In the genomic region with DNA sequence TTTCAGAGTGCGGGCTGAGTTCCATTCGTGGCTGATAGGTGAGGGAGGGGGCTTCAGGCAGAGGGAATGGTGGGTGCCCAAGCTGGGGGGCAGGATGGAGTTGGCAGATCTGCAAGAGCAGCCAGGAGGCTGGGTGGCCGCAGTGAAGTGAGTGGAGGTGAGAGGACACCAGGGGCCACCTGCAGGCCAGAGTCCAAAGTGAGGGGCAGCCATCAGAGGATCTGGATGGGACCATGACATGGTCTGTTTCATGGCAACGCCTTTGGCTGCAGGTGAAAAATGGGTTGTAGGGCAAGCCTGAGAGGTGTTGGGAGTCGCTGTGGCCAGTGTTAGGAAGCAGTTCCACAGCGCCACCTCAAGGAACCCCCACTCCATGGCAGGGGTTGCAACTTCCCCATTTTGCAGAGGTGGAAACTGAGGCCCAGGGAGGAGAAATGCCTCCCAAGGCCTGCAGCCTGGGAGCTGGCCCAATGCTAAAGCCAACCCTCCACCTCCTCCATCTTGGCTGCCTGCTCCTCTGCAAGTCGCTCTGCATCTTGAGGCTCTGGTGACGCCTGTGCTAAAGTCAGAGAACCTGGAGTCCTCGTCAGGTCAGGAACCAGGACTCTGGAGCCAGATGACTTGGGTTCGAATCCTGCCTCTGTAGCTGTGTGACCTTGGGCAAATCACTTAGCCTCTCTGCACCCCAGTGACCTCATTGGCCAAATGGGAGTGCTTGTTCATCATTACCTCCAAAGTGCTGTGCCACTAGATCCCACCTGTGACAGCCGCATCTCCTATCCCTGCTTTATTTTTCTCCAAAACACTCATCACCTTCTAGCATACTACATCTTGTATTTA, we compare ENCODE assay signal across 1 cellular context.
TF ChIP-seq lines count a peak whose summit lies in the region.

No MANE protein-coding gene starts in this region.

TF ChIP-seq in HepG2, 621 proteins besides CTCF, POLR2A, EP300 and RAD21 (continued from another document and continues in another):
- TF ChIP-seq, protein P1, sequence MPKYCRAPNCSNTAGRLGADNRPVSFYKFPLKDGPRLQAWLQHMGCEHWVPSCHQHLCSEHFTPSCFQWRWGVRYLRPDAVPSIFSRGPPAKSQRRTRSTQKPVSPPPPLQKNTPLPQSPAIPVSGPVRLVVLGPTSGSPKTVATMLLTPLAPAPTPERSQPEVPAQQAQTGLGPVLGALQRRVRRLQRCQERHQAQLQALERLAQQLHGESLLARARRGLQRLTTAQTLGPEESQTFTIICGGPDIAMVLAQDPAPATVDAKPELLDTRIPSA (CRISPR knock-in tag; IDR thresholded peaks at IDR 0.05; ENCODE audit: borderline replicate concordance) = no peak
- TF ChIP-seq, protein P2, sequence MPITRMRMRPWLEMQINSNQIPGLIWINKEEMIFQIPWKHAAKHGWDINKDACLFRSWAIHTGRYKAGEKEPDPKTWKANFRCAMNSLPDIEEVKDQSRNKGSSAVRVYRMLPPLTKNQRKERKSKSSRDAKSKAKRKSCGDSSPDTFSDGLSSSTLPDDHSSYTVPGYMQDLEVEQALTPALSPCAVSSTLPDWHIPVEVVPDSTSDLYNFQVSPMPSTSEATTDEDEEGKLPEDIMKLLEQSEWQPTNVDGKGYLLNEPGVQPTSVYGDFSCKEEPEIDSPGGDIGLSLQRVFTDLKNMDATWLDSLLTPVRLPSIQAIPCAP (CRISPR knock-in tag; IDR thresholded peaks at IDR 0.05; ENCODE audit: low read depth) = no peak
- TF ChIP-seq, protein P3, sequence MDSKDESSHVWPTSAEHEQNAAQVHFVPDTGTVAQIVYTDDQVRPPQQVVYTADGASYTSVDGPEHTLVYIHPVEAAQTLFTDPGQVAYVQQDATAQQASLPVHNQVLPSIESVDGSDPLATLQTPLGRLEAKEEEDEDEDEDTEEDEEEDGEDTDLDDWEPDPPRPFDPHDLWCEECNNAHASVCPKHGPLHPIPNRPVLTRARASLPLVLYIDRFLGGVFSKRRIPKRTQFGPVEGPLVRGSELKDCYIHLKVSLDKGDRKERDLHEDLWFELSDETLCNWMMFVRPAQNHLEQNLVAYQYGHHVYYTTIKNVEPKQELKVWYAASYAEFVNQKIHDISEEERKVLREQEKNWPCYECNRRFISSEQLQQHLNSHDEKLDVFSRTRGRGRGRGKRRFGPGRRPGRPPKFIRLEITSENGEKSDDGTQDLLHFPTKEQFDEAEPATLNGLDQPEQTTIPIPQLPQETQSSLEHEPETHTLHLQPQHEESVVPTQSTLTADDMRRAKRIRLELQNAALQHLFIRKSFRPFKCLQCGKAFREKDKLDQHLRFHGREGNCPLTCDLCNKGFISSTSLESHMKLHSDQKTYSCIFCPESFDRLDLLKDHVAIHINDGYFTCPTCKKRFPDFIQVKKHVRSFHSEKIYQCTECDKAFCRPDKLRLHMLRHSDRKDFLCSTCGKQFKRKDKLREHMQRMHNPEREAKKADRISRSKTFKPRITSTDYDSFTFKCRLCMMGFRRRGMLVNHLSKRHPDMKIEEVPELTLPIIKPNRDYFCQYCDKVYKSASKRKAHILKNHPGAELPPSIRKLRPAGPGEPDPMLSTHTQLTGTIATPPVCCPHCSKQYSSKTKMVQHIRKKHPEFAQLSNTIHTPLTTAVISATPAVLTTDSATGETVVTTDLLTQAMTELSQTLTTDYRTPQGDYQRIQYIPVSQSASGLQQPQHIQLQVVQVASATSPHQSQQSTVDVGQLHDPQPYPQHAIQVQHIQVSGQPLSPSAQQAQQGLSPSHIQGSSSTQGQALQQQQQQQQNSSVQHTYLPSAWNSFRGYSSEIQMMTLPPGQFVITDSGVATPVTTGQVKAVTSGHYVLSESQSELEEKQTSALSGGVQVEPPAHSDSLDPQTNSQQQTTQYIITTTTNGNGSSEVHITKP (CRISPR knock-in tag; IDR thresholded peaks at IDR 0.05; ENCODE audit: low read depth) = no peak
- TF ChIP-seq, protein P4, sequence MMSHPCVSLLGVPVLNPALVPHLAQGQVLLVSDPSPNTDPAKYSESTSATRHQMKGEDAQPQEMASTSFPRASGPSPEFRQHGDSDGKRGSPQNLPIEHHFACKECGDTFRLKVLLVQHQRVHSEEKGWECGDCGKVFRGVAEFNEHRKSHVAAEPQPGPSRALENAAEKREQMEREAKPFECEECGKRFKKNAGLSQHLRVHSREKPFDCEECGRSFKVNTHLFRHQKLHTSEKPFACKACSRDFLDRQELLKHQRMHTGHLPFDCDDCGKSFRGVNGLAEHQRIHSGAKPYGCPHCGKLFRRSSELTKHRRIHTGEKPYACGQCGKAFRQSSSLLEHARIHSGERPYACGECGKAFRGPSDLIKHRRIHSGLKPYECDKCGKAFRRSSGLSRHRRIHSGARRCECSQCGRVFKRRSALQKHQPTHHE (CRISPR knock-in tag; IDR thresholded peaks at IDR 0.05; ENCODE audit: borderline replicate concordance) = 0 out of 2 replicates have a peak, but pooled peaks have one; percentile 47
- TF ChIP-seq, protein P5, sequence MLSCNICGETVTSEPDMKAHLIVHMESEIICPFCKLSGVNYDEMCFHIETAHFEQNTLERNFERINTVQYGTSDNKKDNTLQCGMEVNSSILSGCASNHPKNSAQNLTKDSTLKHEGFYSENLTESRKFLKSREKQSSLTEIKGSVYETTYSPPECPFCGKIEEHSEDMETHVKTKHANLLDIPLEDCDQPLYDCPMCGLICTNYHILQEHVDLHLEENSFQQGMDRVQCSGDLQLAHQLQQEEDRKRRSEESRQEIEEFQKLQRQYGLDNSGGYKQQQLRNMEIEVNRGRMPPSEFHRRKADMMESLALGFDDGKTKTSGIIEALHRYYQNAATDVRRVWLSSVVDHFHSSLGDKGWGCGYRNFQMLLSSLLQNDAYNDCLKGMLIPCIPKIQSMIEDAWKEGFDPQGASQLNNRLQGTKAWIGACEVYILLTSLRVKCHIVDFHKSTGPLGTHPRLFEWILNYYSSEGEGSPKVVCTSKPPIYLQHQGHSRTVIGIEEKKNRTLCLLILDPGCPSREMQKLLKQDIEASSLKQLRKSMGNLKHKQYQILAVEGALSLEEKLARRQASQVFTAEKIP (CRISPR knock-in tag; IDR thresholded peaks at IDR 0.05; ENCODE audit: borderline replicate concordance) = no peak
- TF ChIP-seq SP4 (CRISPR knock-in tag; IDR thresholded peaks at IDR 0.05) = no peak
- TF ChIP-seq ZNF567 (CRISPR knock-in tag; IDR thresholded peaks at IDR 0.05; ENCODE audit: borderline replicate concordance) = 0 out of 2 replicates have a peak, but pooled peaks have one; percentile 67
- TF ChIP-seq ZNF766 (CRISPR knock-in tag; IDR thresholded peaks at IDR 0.05; ENCODE audit: borderline replicate concordance) = 0 out of 2 replicates have a peak, but pooled peaks have one; percentile 30
- no peak for TF ChIP-seq ZNF30 (CRISPR knock-in tag; IDR thresholded peaks at IDR 0.05)
- TF ChIP-seq, protein P6, sequence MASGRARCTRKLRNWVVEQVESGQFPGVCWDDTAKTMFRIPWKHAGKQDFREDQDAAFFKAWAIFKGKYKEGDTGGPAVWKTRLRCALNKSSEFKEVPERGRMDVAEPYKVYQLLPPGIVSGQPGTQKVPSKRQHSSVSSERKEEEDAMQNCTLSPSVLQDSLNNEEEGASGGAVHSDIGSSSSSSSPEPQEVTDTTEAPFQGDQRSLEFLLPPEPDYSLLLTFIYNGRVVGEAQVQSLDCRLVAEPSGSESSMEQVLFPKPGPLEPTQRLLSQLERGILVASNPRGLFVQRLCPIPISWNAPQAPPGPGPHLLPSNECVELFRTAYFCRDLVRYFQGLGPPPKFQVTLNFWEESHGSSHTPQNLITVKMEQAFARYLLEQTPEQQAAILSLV (CRISPR knock-in tag; IDR thresholded peaks at IDR 0.05; ENCODE audit: borderline replicate concordance) = peak; percentile 82
- 0 out of 2 replicates have a peak, but pooled peaks have one; percentile 4 for TF ChIP-seq ZSCAN21 (CRISPR knock-in tag; IDR thresholded peaks at IDR 0.05; ENCODE audit: borderline replicate concordance)
- TF ChIP-seq, protein P7, sequence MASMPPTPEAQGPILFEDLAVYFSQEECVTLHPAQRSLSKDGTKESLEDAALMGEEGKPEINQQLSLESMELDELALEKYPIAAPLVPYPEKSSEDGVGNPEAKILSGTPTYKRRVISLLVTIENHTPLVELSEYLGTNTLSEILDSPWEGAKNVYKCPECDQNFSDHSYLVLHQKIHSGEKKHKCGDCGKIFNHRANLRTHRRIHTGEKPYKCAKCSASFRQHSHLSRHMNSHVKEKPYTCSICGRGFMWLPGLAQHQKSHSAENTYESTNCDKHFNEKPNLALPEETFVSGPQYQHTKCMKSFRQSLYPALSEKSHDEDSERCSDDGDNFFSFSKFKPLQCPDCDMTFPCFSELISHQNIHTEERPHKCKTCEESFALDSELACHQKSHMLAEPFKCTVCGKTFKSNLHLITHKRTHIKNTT (CRISPR knock-in tag; IDR thresholded peaks at IDR 0.05) = no peak
- no peak for TF ChIP-seq ZNF160 (CRISPR knock-in tag; IDR thresholded peaks at IDR 0.05)
- peak; percentile 77 for TF ChIP-seq STAG1 (CRISPR knock-in tag; IDR thresholded peaks at IDR 0.05)
- peak; percentile 31; the same call in 1 of the 2 replicates for TF ChIP-seq TBX2 (CRISPR knock-in tag; IDR thresholded peaks at IDR 0.05; ENCODE audit: borderline replicate concordance)
- TF ChIP-seq, protein P8, sequence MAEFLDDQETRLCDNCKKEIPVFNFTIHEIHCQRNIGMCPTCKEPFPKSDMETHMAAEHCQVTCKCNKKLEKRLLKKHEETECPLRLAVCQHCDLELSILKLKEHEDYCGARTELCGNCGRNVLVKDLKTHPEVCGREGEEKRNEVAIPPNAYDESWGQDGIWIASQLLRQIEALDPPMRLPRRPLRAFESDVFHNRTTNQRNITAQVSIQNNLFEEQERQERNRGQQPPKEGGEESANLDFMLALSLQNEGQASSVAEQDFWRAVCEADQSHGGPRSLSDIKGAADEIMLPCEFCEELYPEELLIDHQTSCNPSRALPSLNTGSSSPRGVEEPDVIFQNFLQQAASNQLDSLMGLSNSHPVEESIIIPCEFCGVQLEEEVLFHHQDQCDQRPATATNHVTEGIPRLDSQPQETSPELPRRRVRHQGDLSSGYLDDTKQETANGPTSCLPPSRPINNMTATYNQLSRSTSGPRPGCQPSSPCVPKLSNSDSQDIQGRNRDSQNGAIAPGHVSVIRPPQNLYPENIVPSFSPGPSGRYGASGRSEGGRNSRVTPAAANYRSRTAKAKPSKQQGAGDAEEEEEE (CRISPR knock-in tag; IDR thresholded peaks at IDR 0.05; ENCODE audit: borderline replicate concordance) = 0 out of 2 replicates have a peak, but pooled peaks have one; percentile 75
- TF ChIP-seq, protein P9, sequence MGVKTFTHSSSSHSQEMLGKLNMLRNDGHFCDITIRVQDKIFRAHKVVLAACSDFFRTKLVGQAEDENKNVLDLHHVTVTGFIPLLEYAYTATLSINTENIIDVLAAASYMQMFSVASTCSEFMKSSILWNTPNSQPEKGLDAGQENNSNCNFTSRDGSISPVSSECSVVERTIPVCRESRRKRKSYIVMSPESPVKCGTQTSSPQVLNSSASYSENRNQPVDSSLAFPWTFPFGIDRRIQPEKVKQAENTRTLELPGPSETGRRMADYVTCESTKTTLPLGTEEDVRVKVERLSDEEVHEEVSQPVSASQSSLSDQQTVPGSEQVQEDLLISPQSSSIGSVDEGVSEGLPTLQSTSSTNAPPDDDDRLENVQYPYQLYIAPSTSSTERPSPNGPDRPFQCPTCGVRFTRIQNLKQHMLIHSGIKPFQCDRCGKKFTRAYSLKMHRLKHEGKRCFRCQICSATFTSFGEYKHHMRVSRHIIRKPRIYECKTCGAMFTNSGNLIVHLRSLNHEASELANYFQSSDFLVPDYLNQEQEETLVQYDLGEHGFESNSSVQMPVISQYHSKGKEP (CRISPR knock-in tag; IDR thresholded peaks at IDR 0.05) = 0 out of 2 replicates have a peak, but pooled peaks have one; percentile 41
- peak; percentile 80; the same call in 1 of the 2 replicates for TF ChIP-seq ZKSCAN5 (CRISPR knock-in tag; IDR thresholded peaks at IDR 0.05)
- TF ChIP-seq CBX5 (CRISPR knock-in tag; IDR thresholded peaks at IDR 0.05; ENCODE audit: borderline replicate concordance) = peak; percentile 70; the same call in 1 of the 2 replicates
- no peak for TF ChIP-seq HNRNPK (IDR thresholded peaks at IDR 0.05; ENCODE audit: low read depth, low read length, poor library complexity, severe bottlenecking)
- peak; percentile 63; the same call in 1 of the 2 replicates for TF ChIP-seq ZNF644 (CRISPR knock-in tag; IDR thresholded peaks at IDR 0.05; ENCODE audit: low read depth)
- TF ChIP-seq DNMT1 (CRISPR knock-in tag; IDR thresholded peaks at IDR 0.05) = 0 out of 2 replicates have a peak, but pooled peaks have one; percentile 40
- no peak for TF ChIP-seq RBM39 (IDR thresholded peaks at IDR 0.05; ENCODE audit: low read depth, low read length, poor library complexity, severe bottlenecking)
- TF ChIP-seq THAP11 (CRISPR knock-in tag; IDR thresholded peaks at IDR 0.05) = peak; percentile 36
- TF ChIP-seq, protein P10, sequence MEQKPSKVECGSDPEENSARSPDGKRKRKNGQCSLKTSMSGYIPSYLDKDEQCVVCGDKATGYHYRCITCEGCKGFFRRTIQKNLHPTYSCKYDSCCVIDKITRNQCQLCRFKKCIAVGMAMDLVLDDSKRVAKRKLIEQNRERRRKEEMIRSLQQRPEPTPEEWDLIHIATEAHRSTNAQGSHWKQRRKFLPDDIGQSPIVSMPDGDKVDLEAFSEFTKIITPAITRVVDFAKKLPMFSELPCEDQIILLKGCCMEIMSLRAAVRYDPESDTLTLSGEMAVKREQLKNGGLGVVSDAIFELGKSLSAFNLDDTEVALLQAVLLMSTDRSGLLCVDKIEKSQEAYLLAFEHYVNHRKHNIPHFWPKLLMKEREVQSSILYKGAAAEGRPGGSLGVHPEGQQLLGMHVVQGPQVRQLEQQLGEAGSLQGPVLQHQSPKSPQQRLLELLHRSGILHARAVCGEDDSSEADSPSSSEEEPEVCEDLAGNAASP (CRISPR knock-in tag; IDR thresholded peaks at IDR 0.05; ENCODE audit: borderline replicate concordance) = 0 out of 2 replicates have a peak, but pooled peaks have one; percentile 17
- TF ChIP-seq, protein P11, sequence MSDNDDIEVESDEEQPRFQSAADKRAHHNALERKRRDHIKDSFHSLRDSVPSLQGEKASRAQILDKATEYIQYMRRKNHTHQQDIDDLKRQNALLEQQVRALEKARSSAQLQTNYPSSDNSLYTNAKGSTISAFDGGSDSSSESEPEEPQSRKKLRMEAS (IDR thresholded peaks at IDR 0.05) = peak; percentile 47; the same call in 1 of the 2 replicates
- TF ChIP-seq JUN (CRISPR knock-in tag; IDR thresholded peaks at IDR 0.05) = no peak; the same call in 1 of the 2 replicates
- TF ChIP-seq RFXAP (CRISPR knock-in tag; IDR thresholded peaks at IDR 0.05; ENCODE audit: borderline replicate concordance) = no peak
- no peak for TF ChIP-seq SMAD3 (CRISPR knock-in tag; IDR thresholded peaks at IDR 0.05)
- TF ChIP-seq, protein P12, sequence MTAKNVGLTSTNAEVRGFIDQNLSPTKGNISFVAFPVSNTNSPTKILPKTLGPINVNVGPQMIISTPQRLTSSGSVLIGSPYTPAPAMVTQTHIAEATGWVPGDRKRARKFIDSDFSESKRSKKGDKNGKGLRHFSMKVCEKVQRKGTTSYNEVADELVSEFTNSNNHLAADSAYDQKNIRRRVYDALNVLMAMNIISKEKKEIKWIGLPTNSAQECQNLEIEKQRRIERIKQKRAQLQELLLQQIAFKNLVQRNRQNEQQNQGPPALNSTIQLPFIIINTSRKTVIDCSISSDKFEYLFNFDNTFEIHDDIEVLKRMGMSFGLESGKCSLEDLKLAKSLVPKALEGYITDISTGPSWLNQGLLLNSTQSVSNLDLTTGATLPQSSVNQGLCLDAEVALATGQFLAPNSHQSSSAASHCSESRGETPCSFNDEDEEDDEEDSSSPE (CRISPR knock-in tag; IDR thresholded peaks at IDR 0.05) = no peak
- peak; percentile 34 for TF ChIP-seq XRCC5 (optimal IDR thresholded peaks at IDR 0.05; ENCODE audit: low read length)
- TF ChIP-seq, protein P13, sequence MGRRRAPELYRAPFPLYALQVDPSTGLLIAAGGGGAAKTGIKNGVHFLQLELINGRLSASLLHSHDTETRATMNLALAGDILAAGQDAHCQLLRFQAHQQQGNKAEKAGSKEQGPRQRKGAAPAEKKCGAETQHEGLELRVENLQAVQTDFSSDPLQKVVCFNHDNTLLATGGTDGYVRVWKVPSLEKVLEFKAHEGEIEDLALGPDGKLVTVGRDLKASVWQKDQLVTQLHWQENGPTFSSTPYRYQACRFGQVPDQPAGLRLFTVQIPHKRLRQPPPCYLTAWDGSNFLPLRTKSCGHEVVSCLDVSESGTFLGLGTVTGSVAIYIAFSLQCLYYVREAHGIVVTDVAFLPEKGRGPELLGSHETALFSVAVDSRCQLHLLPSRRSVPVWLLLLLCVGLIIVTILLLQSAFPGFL (CRISPR knock-in tag; IDR thresholded peaks at IDR 0.05) = no peak
- TF ChIP-seq ZNF207 (IDR thresholded peaks at IDR 0.05; ENCODE audit: borderline replicate concordance) = no peak
